ENCODE assay signal across 22 cellular contexts in genomic region chr17:72240333-72240732, GRCh38.
A peak's percentile ranks its signal among the peaks of the same experiment; 100 is the strongest.
DNase-seq lines count a peak whose midpoint lies in the region; ATAC-seq, FAIRE-seq and TF ChIP-seq lines count a peak whose summit lies in the region.
"Had no signal": no experiment of that assay in that cellular context is flagged by ENCODE, and none has a peak within 500 bp of the region (broad histone marks: within the 10 kb centered on the region; RNA-seq: fewer than 3 reads in every experiment).

No MANE protein-coding gene starts in this region.

- H3K4me2 ChIP-seq in GM12878 (ENCODE audit: control insufficient read depth, insufficient read depth) = no peak overlapping the region
- H3K4me2 ChIP-seq: A549, BLaER1 had no signal

- DNase-seq in GM13976 (ENCODE audit: low spot score) (peak; percentile 31), GM19238 (ENCODE audit: insufficient read length, low spot score) (peak; percentile 7), GM12878 (ENCODE audit: low read depth, low spot score) (no peak)
- DNase-seq in activated T-cell treated with anti-CD3 and anti-CD28 coated beads, Interleukin-2, amount 50 U/mL, for 1 hour = no peak
- DNase-seq in stimulated activated effector memory CD8-positive, alpha-beta T cell treated with anti-CD3 and anti-CD28 coated beads, Interleukin-12 subunit alpha, Interleukin-12 subunit beta, amount 100 ng/mL, for 72 hours (ENCODE audit: low spot score in 2 of 2) = no peak
- DNase-seq: CD4-positive, alpha-beta memory T cell; DMS153; GF-D8; NCI-H1092 treated with DMSO at 0.1 percent for 48 hours; NCI-H2081; NCI-H510A; NCI-H774; OCI-M1; SHP77; T-helper 1 cell; T-helper 9 cell had no signal

- TF ChIP-seq CTCF in GM13976 (IDR thresholded peaks at IDR 0.05; ENCODE audit: borderline replicate concordance, control extremely low read depth, extremely low read depth, insufficient read depth, missing control alignments) (no peak), GM12878 (IDR thresholded peaks at IDR 0.05 in 2 of 3, conservative IDR thresholded peaks at IDR 0.05 in 1 of 3; ENCODE audit: control insufficient read depth in 2 of 3, extremely low read depth in 1 of 3, insufficient read depth in 1 of 3, low read depth in 3 of 3, low read length in 3 of 3) (no peak)

- RAD21 ChIA-PET in GM12878 (lab: Charles Lee; ENCODE audit: unreplicated experiment) = no interaction called here

- H3K4me1 Mint-ChIP-seq in stimulated activated effector memory CD8-positive, alpha-beta T cell treated with anti-CD3 and anti-CD28 coated beads, Interleukin-12 subunit alpha, Interleukin-12 subunit beta, amount 100 ng/mL, for 72 hours = no peaks in the 10 kb centered on the region
- H3K4me1 Mint-ChIP-seq: CD4-positive, alpha-beta memory T cell had no signal

- H3K27ac Mint-ChIP-seq in stimulated activated effector memory CD8-positive, alpha-beta T cell treated with anti-CD3 and anti-CD28 coated beads, Interleukin-12 subunit alpha, Interleukin-12 subunit beta, amount 100 ng/mL, for 72 hours = no peak overlapping the region
- H3K27ac Mint-ChIP-seq: CD4-positive, alpha-beta memory T cell had no signal

- TF ChIP-seq EP300 in GM12878 (IDR thresholded peaks at IDR 0.05; ENCODE audit: borderline replicate concordance in 1 of 2, control insufficient read depth in 1 of 2, low read depth in 2 of 2, low read length in 2 of 2) = no peak

- TF ChIP-seq RAD21 in GM12878 (IDR thresholded peaks at IDR 0.05; ENCODE audit: insufficient read depth, low read depth, low read length) = no peak

- H3K9me3 ChIP-seq in GM12878 (replicated peaks; ENCODE audit: control insufficient read depth, insufficient read depth, low read length) = no peaks in the 10 kb centered on the region; the same call in 2 of the 3 replicates
- H3K9me3 ChIP-seq: BLaER1 had no signal

- POLR2A ChIA-PET in GM12878 (lab: Charles Lee) = no interaction called here

- no peak for TF ChIP-seq POLR2A in GM12878 (IDR thresholded peaks at IDR 0.05; ENCODE audit: low read depth, low read length)

- no peaks in the 10 kb centered on the region for H3K4me1 ChIP-seq in GM12878 (ENCODE audit: control insufficient read depth, insufficient read depth, low read length)
- H3K4me1 ChIP-seq: A549 had no signal

- CTCF ChIA-PET in GM12878 (lab: Yijun Ruan, JAX) = no interaction called here

- H4K20me1 ChIP-seq in GM12878 (ENCODE audit: control insufficient read depth, insufficient read depth) = no peaks in the 10 kb centered on the region
- H4K20me1 ChIP-seq: BLaER1 had no signal

- intact Hi-C loops in GM12878 (cut with micrococcal nuclease; ENCODE audit: unreplicated experiment) = no loop called here

- H2AFZ ChIP-seq in GM12878 (ENCODE audit: control insufficient read depth, low read depth, low read length) = no peak overlapping the region; the same call in 1 of the 2 replicates

- BruUV-seq in GM12878 (replicated peaks; lab: Mats Ljungman, UMichigan) = no TSS peak

- H3K27me3 ChIP-seq in GM12878 (replicated peaks in 1 of 2; ENCODE audit: control insufficient read depth in 2 of 2, insufficient read depth in 2 of 2, low read length in 1 of 2) = no peaks in the 10 kb centered on the region
- H3K27me3 ChIP-seq: BLaER1 had no signal

- WGBS in GM12878 (ENCODE audit: insufficient coverage, insufficient replicate concordance, low lambda C conversion rate, missing lambda C conversion rate) = 12% methylated on average over 1 of the region's 3 CpGs

- no peak for FAIRE-seq in GM12878 (lab: Jason Lieb, UNC)
- FAIRE-seq: A549, H1 had no signal

- no peak overlapping the region for H3K27ac ChIP-seq in GM12878 (ENCODE audit: control insufficient read depth, insufficient read depth)
- H3K27ac ChIP-seq: A549, BLaER1 had no signal

- no peaks in the 10 kb centered on the region for H3K36me3 ChIP-seq in GM12878 (ENCODE audit: control insufficient read depth in 2 of 2, insufficient read depth in 2 of 2, low read length in 1 of 2)
- H3K36me3 ChIP-seq: BLaER1 had no signal

- no peaks in the 10 kb centered on the region for H3K79me2 ChIP-seq in GM12878 (ENCODE audit: control insufficient read depth, insufficient read depth, low read length)

- in situ Hi-C loops in GM13976 (cut with MboI; ENCODE audit: low sequenced_read_pairs, unreplicated experiment) = no loop called here
- in situ Hi-C loops in GM12878 (cut with MboI) = no loop called here

- peaks cover 18% of the 10 kb centered on the region for H3K9me3 Mint-ChIP-seq in stimulated activated effector memory CD8-positive, alpha-beta T cell treated with anti-CD3 and anti-CD28 coated beads, Interleukin-12 subunit alpha, Interleukin-12 subunit beta, amount 100 ng/mL, for 72 hours

- H3K36me3 Mint-ChIP-seq in stimulated activated effector memory CD8-positive, alpha-beta T cell treated with anti-CD3 and anti-CD28 coated beads, Interleukin-12 subunit alpha, Interleukin-12 subunit beta, amount 100 ng/mL, for 72 hours = no peaks in the 10 kb centered on the region
- H3K36me3 Mint-ChIP-seq: CD4-positive, alpha-beta memory T cell had no signal

- SMC1A ChIA-PET in GM12878 (lab: Charles Lee; ENCODE audit: uncharacterized antibody, unreplicated experiment) = no interaction called here

- no peak overlapping the region for H3K4me3 Mint-ChIP-seq in stimulated activated effector memory CD8-positive, alpha-beta T cell treated with anti-CD3 and anti-CD28 coated beads, Interleukin-12 subunit alpha, Interleukin-12 subunit beta, amount 100 ng/mL, for 72 hours
- H3K4me3 Mint-ChIP-seq: CD4-positive, alpha-beta memory T cell had no signal

- H3K4me3 ChIP-seq in GM12878 = no peak overlapping the region
- H3K4me3 ChIP-seq: A549, BLaER1 had no signal

- no peak overlapping the region for H3K9ac ChIP-seq in GM12878 (ENCODE audit: control insufficient read depth, insufficient read depth, low read length)
- H3K9ac ChIP-seq: BLaER1 had no signal

- peak; percentile 66 for ATAC-seq in HG02763 (IDR thresholded peaks at IDR 0.05; ENCODE audit: unreplicated experiment)
- peak; percentile 52 for ATAC-seq in GM12878
- no peak for ATAC-seq in GM18873 (IDR thresholded peaks at IDR 0.05; ENCODE audit: low FRiP score, unreplicated experiment)
- ATAC-seq in HG03439 (IDR thresholded peaks at IDR 0.05; ENCODE audit: unreplicated experiment) = no peak
- ATAC-seq in stimulated activated effector memory CD8-positive, alpha-beta T cell treated with anti-CD3 and anti-CD28 coated beads, Interleukin-12 subunit alpha, Interleukin-12 subunit beta, amount 100 ng/mL, for 72 hours = no peak
- ATAC-seq: A549 had no signal

TF ChIP-seq in GM12878, 131 proteins besides CTCF, POLR2A, EP300 and RAD21:
- TF ChIP-seq BHLHE40 (IDR thresholded peaks at IDR 0.05; ENCODE audit: borderline replicate concordance in 1 of 2, low read depth in 2 of 2, low read length in 1 of 2) (peak; percentile 18 to 47; a peak in 1 of 4 replicates), PAX5 (IDR thresholded peaks at IDR 0.05; ENCODE audit: borderline replicate concordance, low read depth, low read length) (no peak)

Comparison
In these comparisons a context has a peak if more than half of its experiments do, and no peak if none do; other contexts are left out.
1. DNase-seq: peak in GM13976 (single experiment) and GM19238 (single experiment); none in GM12878 (single experiment), activated T-cell treated with anti-CD3 and anti-CD28 coated beads, Interleukin-2, amount 50 U/mL, for 1 hour (single experiment) and stimulated activated effector memory CD8-positive, alpha-beta T cell treated with anti-CD3 and anti-CD28 coated beads, Interleukin-12 subunit alpha, Interleukin-12 subunit beta, amount 100 ng/mL, for 72 hours (0 of 2).
2. ATAC-seq: peak in HG02763 (single experiment) and GM12878 (single experiment); none in GM18873 (single experiment), HG03439 (single experiment) and stimulated activated effector memory CD8-positive, alpha-beta T cell treated with anti-CD3 and anti-CD28 coated beads, Interleukin-12 subunit alpha, Interleukin-12 subunit beta, amount 100 ng/mL, for 72 hours (single experiment).